In genomic region chr18:3984163-3984757, GRCh38 we compare ENCODE assay signal across 19 cellular contexts.
A peak's percentile ranks its signal among the peaks of the same experiment; 100 is the strongest.
DNase-seq lines count a peak whose midpoint lies in the region; ATAC-seq, FAIRE-seq and TF ChIP-seq lines count a peak whose summit lies in the region.
"Had no signal": no experiment of that assay in that cellular context is flagged by ENCODE, and none has a peak within 500 bp of the region (broad histone marks: within the 10 kb centered on the region; RNA-seq: fewer than 3 reads in every experiment).

No MANE protein-coding gene starts in this region.

- H3K4me3 ChIP-seq in A549 (no peak overlapping the region), GM23248 (no peak overlapping the region), left lung (no peak overlapping the region), esophagus squamous epithelium (no peak overlapping the region)
- H3K4me3 ChIP-seq: adrenal gland, colonic mucosa, thoracic aorta had no signal

- ATAC-seq in A549 (peak; percentile 23 to 46; a peak in 3 of 6 replicates), left lung (peak; percentile 19), HG02938 (IDR thresholded peaks at IDR 0.05; ENCODE audit: unreplicated experiment) (no peak)
- ATAC-seq: left ventricle myocardium superior, natural killer cell had no signal

- no peak overlapping the region for H3K27ac Mint-ChIP-seq in nephron progenitor cell
- H3K27ac Mint-ChIP-seq: activated T-cell treated with anti-CD3 and anti-CD28 coated beads, Interleukin-2, amount 50 U/mL, for 24 hours had no signal

- intact Hi-C loops in left lung (cut with DNase I): loop anchor here in 1 of 2 donors (10.0 kb wide), 1 partner anchor 209 kb away; no protein-coding TSS in a partner anchor
- intact Hi-C loops in esophagus squamous epithelium (cut with DNase I): no loop called here

- no peaks in the 10 kb centered on the region for H3K27me3 Mint-ChIP-seq in nephron progenitor cell (ENCODE audit: low read depth, poor library complexity)

- H3K27me3 ChIP-seq in GM23248 (replicated peaks; ENCODE audit: insufficient read depth) (no peaks in the 10 kb centered on the region), left lung (no peaks in the 10 kb centered on the region), esophagus squamous epithelium (no peaks in the 10 kb centered on the region)
- H3K27me3 ChIP-seq: adrenal gland, colonic mucosa had no signal

- in situ Hi-C loops in GM23248 (cut with MboI): loop anchor here (5.0 to 25.0 kb wide), 3 partner anchors 207 to 697 kb away; no protein-coding TSS in a partner anchor

- no peak overlapping the region for H3K9ac ChIP-seq in GM23248

- no peaks in the 10 kb centered on the region for H3K9me2 ChIP-seq in GM23248 (ENCODE audit: insufficient read depth)

- H3K9me3 ChIP-seq in A549: peaks cover 3% of the 10 kb centered on the region; the same call in 1 of the 3 replicates
- H3K9me3 ChIP-seq in GM23248 (ENCODE audit: low read depth): no peaks in the 10 kb centered on the region
- no peaks in the 10 kb centered on the region for H3K9me3 ChIP-seq in left lung
- peaks cover 0 to 1% (median 0%) of the 10 kb centered on the region in 3 donors for H3K9me3 ChIP-seq in esophagus squamous epithelium
- H3K9me3 ChIP-seq: adrenal gland, colonic mucosa, thoracic aorta had no signal

- DNase-seq in A549 (ENCODE audit: low read depth in 1 of 2, low spot score in 1 of 2) (no peak), GM23248 (no peak), astrocyte of the hippocampus (ENCODE audit: low read depth, low spot score) (peak; percentile 19), left lung (no peak), esophagus squamous epithelium (lab: John Stamatoyannopoulos, UW) (no peak), nephron progenitor cell (no peak), NCI-H1105 (lab: John Stamatoyannopoulos, UW) (no peak)
- DNase-seq: activated CD4-positive, alpha-beta T cell treated with anti-CD3 and anti-CD28 coated beads for 48 hours; activated T-cell treated with anti-CD3 and anti-CD28 coated beads, Interleukin-2, amount 50 U/mL, for 24 hours; adrenal gland; colonic mucosa; left ventricle myocardium superior; natural killer cell; NCI-H2029 treated with DMSO at 0.1 percent for 48 hours; SHP77 treated with DMSO at 0.1 percent for 48 hours; T-helper 9 cell had no signal

- 60% methylated on average over 3 of the region's 3 CpGs for WGBS in A549 (ENCODE audit: missing lambda C conversion rate)
- 73% methylated on average over 3 of the region's 3 CpGs for WGBS in GM23248 (ENCODE audit: low coverage in 1 of 2, low lambda C conversion rate in 2 of 2, missing lambda C conversion rate in 2 of 2), 2 experiments
- 71 to 76% methylated on average over 3 of the region's 3 CpGs for WGBS in esophagus squamous epithelium, 2 donors

- POLR2A ChIA-PET in A549 (lab: Yijun Ruan, JAX): interaction anchor here (1.4 kb wide), 1 partner anchor 17 kb away, joined by 11 read pairs; no protein-coding TSS in a partner anchor

- no peak for TF ChIP-seq RAD21 in A549 (conservative IDR thresholded peaks at IDR 0.05 in 1 of 2, IDR thresholded peaks at IDR 0.05 in 1 of 2)

- peaks cover 6% of the 10 kb centered on the region for H3K9me3 Mint-ChIP-seq in nephron progenitor cell

- H3K36me3 ChIP-seq in GM23248 (ENCODE audit: low read depth) (no peaks in the 10 kb centered on the region), left lung (no peaks in the 10 kb centered on the region), esophagus squamous epithelium (no peaks in the 10 kb centered on the region)
- H3K36me3 ChIP-seq: adrenal gland, colonic mucosa, thoracic aorta had no signal

- no peaks in the 10 kb centered on the region for H3K79me2 ChIP-seq in GM23248 (ENCODE audit: insufficient read depth)

- H2AFZ ChIP-seq in GM23248: 0 out of 2 replicates have a peak overlapping the region, but pooled peaks have one; percentile 2

- TF ChIP-seq POLR2A in A549 (IDR thresholded peaks at IDR 0.05; ENCODE audit: low read length) (no peak), esophagus squamous epithelium (IDR thresholded peaks at IDR 0.05) (no peak)

- no peak for FAIRE-seq in A549 (lab: Jason Lieb, UNC)
- FAIRE-seq: HTR-8/SVneo had no signal

- peaks cover 34% of the 10 kb centered on the region for H3F3A ChIP-seq in GM23248 (ENCODE audit: insufficient read depth)

- no peak overlapping the region for H3K4me3 Mint-ChIP-seq in nephron progenitor cell
- H3K4me3 Mint-ChIP-seq: activated T-cell treated with anti-CD3 and anti-CD28 coated beads, Interleukin-2, amount 50 U/mL, for 24 hours; natural killer cell had no signal

- peak overlapping the region; percentile 54 for H3K4me2 ChIP-seq in A549
- no peak overlapping the region for H3K4me2 ChIP-seq in GM23248 (ENCODE audit: unreplicated experiment)

- H3K27ac ChIP-seq in A549 (peak overlapping the region; percentile 87 to 88), GM23248 (peak overlapping the region; percentile 37; the same call in 1 of the 2 replicates), left lung (no peak overlapping the region), esophagus squamous epithelium (no peak overlapping the region)
- H3K27ac ChIP-seq: adrenal gland, colonic mucosa, thoracic aorta had no signal

- H3K4me1 Mint-ChIP-seq in nephron progenitor cell: peaks cover 18% of the 10 kb centered on the region

- CTCF ChIA-PET in A549 (lab: Yijun Ruan, JAX): interaction anchor here (0.7 to 3.7 kb wide), 5 partner anchors 11 to 213 kb away, joined by 3 to 29 read pairs (median 6); no protein-coding TSS in a partner anchor

- H3K36me3 Mint-ChIP-seq in nephron progenitor cell (ENCODE audit: low read depth): peaks cover 3% of the 10 kb centered on the region
- H3K36me3 Mint-ChIP-seq: natural killer cell had no signal

- no peak for TF ChIP-seq CTCF in A549 (IDR thresholded peaks at IDR 0.05)
- no peak for TF ChIP-seq CTCF in left lung (IDR thresholded peaks at IDR 0.05)
- no peak for TF ChIP-seq CTCF in esophagus squamous epithelium (IDR thresholded peaks at IDR 0.05)
- TF ChIP-seq CTCF in nephron progenitor cell (IDR thresholded peaks at IDR 0.05): no peak

- H3K4me1 ChIP-seq in A549 (peaks cover 39% of the 10 kb centered on the region), GM23248 (ENCODE audit: insufficient read depth) (peaks cover 40% of the 10 kb centered on the region), left lung (peaks cover 0 to 5% of the 10 kb centered on the region in 2 donors), esophagus squamous epithelium (peaks cover 0 to 16% (median 7%) of the 10 kb centered on the region in 3 donors)
- H3K4me1 ChIP-seq: colonic mucosa had no signal

- no peak for TF ChIP-seq EP300 in A549 (IDR thresholded peaks at IDR 0.05)

- no peaks in the 10 kb centered on the region for H4K20me1 ChIP-seq in GM23248 (ENCODE audit: insufficient read depth)

TF ChIP-seq in A549, 52 proteins besides CTCF, POLR2A, EP300 and RAD21:
- no peak for TF ChIP-seq RNF2 (IDR thresholded peaks at IDR 0.05; ENCODE audit: borderline replicate concordance, low read depth)
- 0 out of 2 replicates have a peak, but pooled peaks have one; percentile 51 for TF ChIP-seq EHF (CRISPR knock-in tag; IDR thresholded peaks at IDR 0.05)
- TF ChIP-seq, protein P1, sequence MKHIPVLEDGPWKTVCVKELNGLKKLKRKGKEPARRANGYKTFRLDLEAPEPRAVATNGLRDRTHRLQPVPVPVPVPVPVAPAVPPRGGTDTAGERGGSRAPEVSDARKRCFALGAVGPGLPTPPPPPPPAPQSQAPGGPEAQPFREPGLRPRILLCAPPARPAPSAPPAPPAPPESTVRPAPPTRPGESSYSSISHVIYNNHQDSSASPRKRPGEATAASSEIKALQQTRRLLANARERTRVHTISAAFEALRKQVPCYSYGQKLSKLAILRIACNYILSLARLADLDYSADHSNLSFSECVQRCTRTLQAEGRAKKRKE (CRISPR knock-in tag; IDR thresholded peaks at IDR 0.05; ENCODE audit: low read depth): peak; percentile 75; the same call in 1 of the 2 replicates
- TF ChIP-seq HOXB5 (CRISPR knock-in tag; IDR thresholded peaks at IDR 0.05): 0 out of 2 replicates have a peak, but pooled peaks have one; percentile 26
TF ChIP-seq in A549: peak in this region for 3.

Comparison
In these comparisons a context has a peak if more than half of its experiments do, and no peak if none do; other contexts are left out.
1. H3K27ac ChIP-seq: peak in A549 (2 of 2) and GM23248 (single experiment); none in left lung (0 of 2) and esophagus squamous epithelium (0 of 4).